ENCODE assay signal across 1 cellular context in the genomic region with DNA sequence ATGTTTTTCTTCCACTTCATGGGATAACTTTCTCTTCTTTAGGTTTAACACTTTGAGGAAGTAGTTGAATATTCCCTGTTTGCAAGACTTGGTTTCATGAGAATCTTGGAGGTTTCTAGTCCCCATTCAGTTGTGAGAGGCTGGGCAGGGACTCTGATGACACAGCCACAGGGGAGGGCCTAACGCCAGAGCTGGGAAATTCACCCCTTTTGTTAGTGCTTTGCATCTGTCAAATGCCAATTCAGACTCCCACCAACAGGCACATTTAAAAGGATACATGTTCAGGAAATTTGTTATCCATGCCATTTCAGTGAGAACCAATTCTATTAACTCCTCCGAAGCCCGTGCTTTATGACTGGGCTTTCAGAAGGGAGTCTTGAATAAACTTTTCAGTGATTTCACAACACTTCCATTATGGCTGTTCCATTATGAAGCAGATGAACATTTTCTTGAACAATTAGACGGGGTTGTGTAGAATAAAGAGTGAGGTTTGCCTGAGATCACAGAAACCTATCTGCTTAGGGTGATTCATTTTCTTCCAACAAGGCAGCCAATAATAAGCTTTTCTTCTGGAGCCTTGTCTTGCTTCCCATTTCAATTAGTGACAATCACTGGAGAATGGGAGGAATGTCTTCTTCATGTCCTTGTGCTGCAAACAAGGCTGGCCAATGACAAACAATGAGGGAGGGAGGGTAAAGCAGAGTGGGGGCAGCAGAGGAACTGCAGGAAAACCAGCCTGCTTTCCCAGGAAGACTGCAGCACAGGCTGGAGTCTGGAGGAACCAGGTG.
TF ChIP-seq lines count a peak whose summit lies in the region.

No MANE protein-coding gene starts in this region.

TF ChIP-seq in H1, 55 proteins besides CTCF, POLR2A, EP300 and RAD21:
- TF ChIP-seq HDAC6 (IDR thresholded peaks at IDR 0.05; ENCODE audit: low read depth, low read length) (no peak), KDM4A (IDR thresholded peaks at IDR 0.05; ENCODE audit: low read depth, low read length, severe bottlenecking) (no peak), TEAD4 (IDR thresholded peaks at IDR 0.05; ENCODE audit: low read depth, low read length) (peak; percentile 55; the same call in 1 of the 2 replicates), POLR2AphosphoS5 (IDR thresholded peaks at IDR 0.05; ENCODE audit: low read depth, low read length) (no peak), SP1 (IDR thresholded peaks at IDR 0.05; ENCODE audit: low read depth, low read length) (0 out of 2 replicates have a peak, but pooled peaks have one; percentile 9), SIN3A (conservative IDR thresholded peaks at IDR 0.05 in 1 of 2, IDR thresholded peaks at IDR 0.05 in 1 of 2; ENCODE audit: low read depth in 1 of 2, low read length in 2 of 2) (no peak), CEBPB (IDR thresholded peaks at IDR 0.05; ENCODE audit: low read depth, low read length) (peak; percentile 32; the same call in 1 of the 2 replicates), CBX8 (IDR thresholded peaks at IDR 0.05; ENCODE audit: borderline replicate concordance, low read depth, low read length) (no peak), SP2 (IDR thresholded peaks at IDR 0.05; ENCODE audit: low read length) (no peak), EGR1 (IDR thresholded peaks at IDR 0.05; ENCODE audit: borderline replicate concordance, low read depth, low read length) (no peak), SP4 (IDR thresholded peaks at IDR 0.05; ENCODE audit: low read length) (no peak), TAF1 (IDR thresholded peaks at IDR 0.05; ENCODE audit: low read depth, low read length) (no peak), NANOG (IDR thresholded peaks at IDR 0.05; ENCODE audit: insufficient read depth, low read depth, low read length, poor library complexity, severe bottlenecking) (peak; percentile 26), FOSL1 (IDR thresholded peaks at IDR 0.05; ENCODE audit: insufficient read depth, low read depth, low read length) (no peak), RBBP5 (IDR thresholded peaks at IDR 0.05; ENCODE audit: borderline replicate concordance, low read depth, low read length) (no peak), CHD7 (IDR thresholded peaks at IDR 0.05; ENCODE audit: insufficient replicate concordance, low read length) (no peak), SIX5 (IDR thresholded peaks at IDR 0.05; ENCODE audit: low read depth, low read length) (no peak)
